10 cellular contexts compared by ENCODE assay signal in the genomic region with DNA sequence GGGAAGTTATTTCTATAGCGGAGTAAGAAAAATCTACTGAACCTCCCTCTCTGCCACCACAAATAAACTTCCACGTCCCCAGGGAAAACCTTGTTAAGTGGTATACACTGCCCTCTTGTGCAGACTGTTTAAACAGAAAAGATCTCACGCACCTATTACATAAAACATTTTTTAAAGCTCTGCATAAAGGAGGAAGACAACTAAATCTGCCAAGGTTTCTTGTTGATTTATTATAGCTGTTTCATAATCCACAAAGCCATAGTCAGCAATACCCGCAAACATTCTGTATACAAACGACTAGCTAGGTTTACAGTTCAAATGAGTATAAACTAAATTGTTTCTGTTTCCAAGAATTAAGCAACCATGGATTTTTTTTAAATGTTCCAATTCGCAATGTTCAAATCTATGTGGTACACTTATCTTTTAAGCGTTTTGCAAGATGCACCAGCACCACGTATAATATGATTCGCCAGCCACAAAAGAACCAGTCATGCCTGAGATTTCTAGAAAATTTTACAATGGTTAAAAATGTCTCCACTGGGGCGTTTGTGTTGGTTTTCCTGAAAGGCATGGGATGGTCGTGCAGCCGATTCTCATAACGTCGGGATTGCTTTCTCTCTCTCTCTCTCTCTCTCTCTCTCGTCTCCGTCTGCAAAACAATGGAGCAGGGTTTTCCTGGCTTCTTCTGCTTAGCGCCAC.
DNase-seq lines count a peak whose midpoint lies in the region; ATAC-seq and TF ChIP-seq lines count a peak whose summit lies in the region.
"Had no signal": no experiment of that assay in that cellular context is flagged by ENCODE, and none has a peak within 500 bp of the region (broad histone marks: within the 10 kb centered on the region; RNA-seq: fewer than 3 reads in every experiment).

No MANE protein-coding gene starts in this region.

- WGBS in SK-N-SH (ENCODE audit: low lambda C conversion rate), result 10% methylated on average over 17 of the region's 17 CpGs
- 12 to 22% methylated on average over 17 of the region's 17 CpGs for WGBS in tibial nerve, 2 donors

- intact Hi-C loops in left ventricle myocardium superior (cut with micrococcal nuclease), result no loop called here

- H3K9ac ChIP-seq in SK-N-SH, result no peak overlapping the region; the same call in 1 of the 2 replicates

- H3K36me3 ChIP-seq in SK-N-SH (replicated peaks in 1 of 2; ENCODE audit: control insufficient read depth in 1 of 2, insufficient read depth in 2 of 2, low read length in 1 of 2) (no peaks in the 10 kb centered on the region), tibial nerve (no peaks in the 10 kb centered on the region)

- peaks cover 25% of the 10 kb centered on the region for H3K27me3 Mint-ChIP-seq in activated T-cell treated with anti-CD3 and anti-CD28 coated beads, Interleukin-2, amount 50 U/mL, for 72 hours (ENCODE audit: low read depth)
- H3K27me3 Mint-ChIP-seq: CD4-positive, CD25-positive, alpha-beta regulatory T cell had no signal

- no peak overlapping the region for H3K4me3 Mint-ChIP-seq in activated T-cell treated with anti-CD3 and anti-CD28 coated beads, Interleukin-2, amount 50 U/mL, for 72 hours
- H3K4me3 Mint-ChIP-seq: CD4-positive, CD25-positive, alpha-beta regulatory T cell; T-helper 1 cell treated with Interleukin-12 subunit alpha and Interleukin-12 subunit beta and Interleukin-4 antibody, amounts not matched to agents 30 μg/mL and 1 μg/mL, for 36 hours had no signal

- no peak for TF ChIP-seq POLR2A in tibial nerve (IDR thresholded peaks at IDR 0.05)

- peak; percentile 56 for TF ChIP-seq CTCF in SK-N-SH (IDR thresholded peaks at IDR 0.05)
- peak in 3 of 5 experiments; percentile 7 to 24 (median 18) for TF ChIP-seq CTCF in tibial nerve (IDR thresholded peaks at IDR 0.05)

- H3K79me2 ChIP-seq in SK-N-SH (ENCODE audit: insufficient read depth), result no peaks in the 10 kb centered on the region

- no peaks in the 10 kb centered on the region for H3K4me1 Mint-ChIP-seq in activated T-cell treated with anti-CD3 and anti-CD28 coated beads, Interleukin-2, amount 50 U/mL, for 72 hours (ENCODE audit: low read depth)
- H3K4me1 Mint-ChIP-seq: CD4-positive, CD25-positive, alpha-beta regulatory T cell had no signal

- H3K4me3 ChIP-seq in SK-N-SH (ENCODE audit: low read depth in 2 of 2, low read length in 1 of 2), result peak overlapping the region; percentile 20 to 47; a peak in 3 of 4 replicates
- H3K4me3 ChIP-seq in tibial nerve, result peak overlapping the region in 1 of 4 donors; percentile 10

- peak overlapping the region; percentile 70; the same call in 1 of the 2 replicates for H2AFZ ChIP-seq in SK-N-SH (ENCODE audit: low read depth)

- H3K27me3 ChIP-seq in SK-N-SH (ENCODE audit: insufficient read depth) (no peaks in the 10 kb centered on the region), tibial nerve (no peaks in the 10 kb centered on the region)

- H3K4me1 ChIP-seq in SK-N-SH (ENCODE audit: control insufficient read depth in 1 of 2, insufficient read depth in 2 of 2, low read depth in 1 of 2, low read length in 1 of 2) (no peaks in the 10 kb centered on the region; a peak in 1 of 4 replicates), tibial nerve (no peaks in the 10 kb centered on the region)

- DNase-seq in NCI-H2081 (lab: John Stamatoyannopoulos, UW), result peak; percentile 26 to 61
- no peak for DNase-seq in NCI-H2081 treated with DMSO at 0.1 percent for 48 hours (lab: John Stamatoyannopoulos, UW)
- peak; percentile 14 for DNase-seq in SK-N-SH
- no peak for DNase-seq in left ventricle myocardium superior
- peak in 1 of 2 donors; percentile 7 for DNase-seq in tibial nerve (ENCODE audit: low spot score in 2 of 2)
- no peak for DNase-seq in NCI-H2196 (lab: John Stamatoyannopoulos, UW; ENCODE audit: unreplicated experiment)
- no peak for DNase-seq in activated T-cell treated with anti-CD3 and anti-CD28 coated beads, Interleukin-2, amount 50 U/mL, for 72 hours
- DNase-seq: CD4-positive, CD25-positive, alpha-beta regulatory T cell had no signal

- TF ChIP-seq EP300 in SK-N-SH (IDR thresholded peaks at IDR 0.05; ENCODE audit: borderline replicate concordance in 1 of 2, low read depth in 1 of 2, low read length in 1 of 2), result no peak
- no peak for TF ChIP-seq EP300 in tibial nerve (IDR thresholded peaks at IDR 0.05)

- peak overlapping the region; percentile 60 for H3K4me2 ChIP-seq in SK-N-SH

- H3K9me3 ChIP-seq in SK-N-SH, result no peaks in the 10 kb centered on the region
- no peaks in the 10 kb centered on the region for H3K9me3 ChIP-seq in tibial nerve

- no peaks in the 10 kb centered on the region for H3F3A ChIP-seq in SK-N-SH (replicated peaks; ENCODE audit: insufficient read depth)

- H3K9me2 ChIP-seq in SK-N-SH, result no peaks in the 10 kb centered on the region

- no peaks in the 10 kb centered on the region for H3K36me3 Mint-ChIP-seq in activated T-cell treated with anti-CD3 and anti-CD28 coated beads, Interleukin-2, amount 50 U/mL, for 72 hours (ENCODE audit: insufficient read depth in 2 of 2)
- H3K36me3 Mint-ChIP-seq: CD4-positive, CD25-positive, alpha-beta regulatory T cell had no signal

- no peak overlapping the region for H3K27ac Mint-ChIP-seq in activated T-cell treated with anti-CD3 and anti-CD28 coated beads, Interleukin-2, amount 50 U/mL, for 72 hours
- H3K27ac Mint-ChIP-seq: CD4-positive, CD25-positive, alpha-beta regulatory T cell; T-helper 1 cell treated with Interleukin-12 subunit alpha and Interleukin-12 subunit beta and Interleukin-4 antibody, amounts not matched to agents 30 μg/mL and 1 μg/mL, for 36 hours had no signal

- POLR2A ChIA-PET in SK-N-SH (lab: Yijun Ruan, JAX), result no interaction called here

- no peaks in the 10 kb centered on the region for H3K9me3 Mint-ChIP-seq in activated T-cell treated with anti-CD3 and anti-CD28 coated beads, Interleukin-2, amount 50 U/mL, for 72 hours
- H3K9me3 Mint-ChIP-seq: T-helper 1 cell treated with Interleukin-12 subunit alpha and Interleukin-12 subunit beta and Interleukin-4 antibody, amounts not matched to agents 30 μg/mL and 1 μg/mL, for 36 hours had no signal

- H3K27ac ChIP-seq in SK-N-SH (ENCODE audit: low read depth in 2 of 2, low read length in 1 of 2) (no peak overlapping the region; a peak in 1 of 4 replicates), tibial nerve (no peak overlapping the region)

- ATAC-seq in left ventricle myocardium superior (peak; percentile 58), GM21360 (IDR thresholded peaks at IDR 0.05; ENCODE audit: unreplicated experiment) (no peak)
- ATAC-seq in activated T-cell treated with anti-CD3 and anti-CD28 coated beads, Interleukin-2, amount 50 U/mL, for 72 hours (replicated peaks in 1 of 2), result no peak

- no peaks in the 10 kb centered on the region for H4K20me1 ChIP-seq in SK-N-SH (ENCODE audit: insufficient read depth)

- peak; percentile 47 for TF ChIP-seq RAD21 in SK-N-SH (IDR thresholded peaks at IDR 0.05; ENCODE audit: low read length)

- CTCF ChIA-PET in SK-N-SH (lab: Yijun Ruan, JAX), result interaction anchor here (0.9 to 1.7 kb wide), 5 partner anchors 8 to 671 kb away, joined by 3 to 4 read pairs (median 3); no protein-coding TSS in a partner anchor

TF ChIP-seq in SK-N-SH, 30 proteins besides CTCF, POLR2A, EP300 and RAD21:
- TF ChIP-seq, protein P1, sequence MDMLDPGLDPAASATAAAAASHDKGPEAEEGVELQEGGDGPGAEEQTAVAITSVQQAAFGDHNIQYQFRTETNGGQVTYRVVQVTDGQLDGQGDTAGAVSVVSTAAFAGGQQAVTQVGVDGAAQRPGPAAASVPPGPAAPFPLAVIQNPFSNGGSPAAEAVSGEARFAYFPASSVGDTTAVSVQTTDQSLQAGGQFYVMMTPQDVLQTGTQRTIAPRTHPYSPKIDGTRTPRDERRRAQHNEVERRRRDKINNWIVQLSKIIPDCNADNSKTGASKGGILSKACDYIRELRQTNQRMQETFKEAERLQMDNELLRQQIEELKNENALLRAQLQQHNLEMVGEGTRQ (IDR thresholded peaks at IDR 0.05; ENCODE audit: borderline replicate concordance, low read depth, low read length), result no peak
- no peak for TF ChIP-seq RFX5 (IDR thresholded peaks at IDR 0.05; ENCODE audit: low read length)
- no peak for TF ChIP-seq CHD2 (IDR thresholded peaks at IDR 0.05; ENCODE audit: low read length, partially characterized antibody)
- peak; percentile 37 for TF ChIP-seq SMC3 (IDR thresholded peaks at IDR 0.05; ENCODE audit: low read depth, low read length)
- TF ChIP-seq, protein P2, sequence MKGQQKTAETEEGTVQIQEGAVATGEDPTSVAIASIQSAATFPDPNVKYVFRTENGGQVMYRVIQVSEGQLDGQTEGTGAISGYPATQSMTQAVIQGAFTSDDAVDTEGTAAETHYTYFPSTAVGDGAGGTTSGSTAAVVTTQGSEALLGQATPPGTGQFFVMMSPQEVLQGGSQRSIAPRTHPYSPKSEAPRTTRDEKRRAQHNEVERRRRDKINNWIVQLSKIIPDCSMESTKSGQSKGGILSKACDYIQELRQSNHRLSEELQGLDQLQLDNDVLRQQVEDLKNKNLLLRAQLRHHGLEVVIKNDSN (IDR thresholded peaks at IDR 0.05; ENCODE audit: borderline replicate concordance, low read depth), result no peak
- no peak for TF ChIP-seq GATA2 (CRISPR knock-in tag; IDR thresholded peaks at IDR 0.05)
- TF ChIP-seq NRF1 (IDR thresholded peaks at IDR 0.05; ENCODE audit: low read depth, low read length), result no peak

Comparison
In these comparisons a context has a peak if more than half of its experiments do, and no peak if none do; other contexts are left out.
1. DNase-seq: peak in NCI-H2081 (2 of 2) and SK-N-SH (single experiment); none in NCI-H2081 treated with DMSO at 0.1 percent for 48 hours (single experiment), left ventricle myocardium superior (single experiment), NCI-H2196 (single experiment) and activated T-cell treated with anti-CD3 and anti-CD28 coated beads, Interleukin-2, amount 50 U/mL, for 72 hours (0 of 2).